ENCODE assay signal across 8 cellular contexts in genomic region chr9:91162311-91162710, GRCh38.
A peak's percentile ranks its signal among the peaks of the same experiment; 100 is the strongest.
DNase-seq lines count a peak whose midpoint lies in the region; ATAC-seq and TF ChIP-seq lines count a peak whose summit lies in the region.

No MANE protein-coding gene starts in this region.

- intact Hi-C loops in sciatic nerve (cut with DNase I): no loop called here

- H3K79me2 ChIP-seq in ACC112 (ENCODE audit: control insufficient read depth, insufficient read depth, low read length, unreplicated experiment): no peaks in the 10 kb centered on the region

- no peak overlapping the region for H3K4me3 ChIP-seq in ACC112 (ENCODE audit: low read depth, low read length)

- H3K27me3 Mint-ChIP-seq in HFFc6 (ENCODE audit: insufficient read depth): no peaks in the 10 kb centered on the region; the same call in none of the 2 replicates
- no peaks in the 10 kb centered on the region for H3K27me3 Mint-ChIP-seq in activated T-helper 17 cell treated with anti-CD3 and anti-CD28 coated beads, Interleukin-2, amount 50 U/mL, for 72 hours
- no peaks in the 10 kb centered on the region for H3K27me3 Mint-ChIP-seq in memory B cell

- no peaks in the 10 kb centered on the region for H3K36me3 ChIP-seq in ACC112 (ENCODE audit: insufficient read depth, low read length)

- H3K4me1 Mint-ChIP-seq in HFFc6 (ENCODE audit: low read depth) (peaks cover 63% of the 10 kb centered on the region), memory B cell (peaks cover 34% of the 10 kb centered on the region)
- H3K4me1 Mint-ChIP-seq in activated T-helper 17 cell treated with anti-CD3 and anti-CD28 coated beads, Interleukin-2, amount 50 U/mL, for 72 hours: peaks cover 32% of the 10 kb centered on the region

- peak overlapping the region; percentile 9 for H2AFZ ChIP-seq in ACC112 (ENCODE audit: low read length, unreplicated experiment)

- H3K27me3 ChIP-seq in ACC112 (ENCODE audit: insufficient read depth, low read length): no peaks in the 10 kb centered on the region

- ATAC-seq in activated T-helper 17 cell treated with anti-CD3 and anti-CD28 coated beads, Interleukin-2, amount 50 U/mL, for 72 hours (replicated peaks): peak; percentile 68
- ATAC-seq in memory B cell (ENCODE audit: low read depth) (no peak), sciatic nerve (no peak)

- no peaks in the 10 kb centered on the region for H3K36me3 Mint-ChIP-seq in HFFc6 (ENCODE audit: low read depth)
- peaks cover 12% of the 10 kb centered on the region for H3K36me3 Mint-ChIP-seq in activated T-helper 17 cell treated with anti-CD3 and anti-CD28 coated beads, Interleukin-2, amount 50 U/mL, for 72 hours (ENCODE audit: low read depth)
- no peaks in the 10 kb centered on the region for H3K36me3 Mint-ChIP-seq in memory B cell

- peak overlapping the region; percentile 89 for H3K27ac Mint-ChIP-seq in HFFc6
- H3K27ac Mint-ChIP-seq in activated T-helper 17 cell treated with anti-CD3 and anti-CD28 coated beads, Interleukin-2, amount 50 U/mL, for 72 hours: peak overlapping the region; percentile 98
- no peak overlapping the region for H3K27ac Mint-ChIP-seq in memory B cell

- H3K4me3 Mint-ChIP-seq in HFFc6: peak overlapping the region; percentile 35
- H3K4me3 Mint-ChIP-seq in activated T-helper 17 cell treated with anti-CD3 and anti-CD28 coated beads, Interleukin-2, amount 50 U/mL, for 72 hours: peak overlapping the region; percentile 86
- peak overlapping the region; percentile 58 for H3K4me3 Mint-ChIP-seq in memory B cell

- peaks cover 42% of the 10 kb centered on the region for H3K4me1 ChIP-seq in ACC112 (ENCODE audit: control insufficient read depth, insufficient read depth, low read length, unreplicated experiment)

- DNase-seq in HFFc6 (peak; percentile 37), memory B cell (ENCODE audit: low spot score in 2 of 2) (no peak), sciatic nerve (ENCODE audit: low spot score) (no peak)
- DNase-seq in stimulated activated naive CD4-positive, alpha-beta T cell (lab: John Stamatoyannopoulos, UW): no peak
- no peak for DNase-seq in activated effector memory CD4-positive, alpha-beta T cell treated with Interleukin-2 at 50 U/mL for 16 hours
- no peak for DNase-seq in stimulated activated naive CD4-positive, alpha-beta T cell treated with Interleukin-2 at 50 U/mL for 16 hours (lab: John Stamatoyannopoulos, UW)

- no peaks in the 10 kb centered on the region for H3K9me3 Mint-ChIP-seq in HFFc6
- no peaks in the 10 kb centered on the region for H3K9me3 Mint-ChIP-seq in activated T-helper 17 cell treated with anti-CD3 and anti-CD28 coated beads, Interleukin-2, amount 50 U/mL, for 72 hours
- no peaks in the 10 kb centered on the region for H3K9me3 Mint-ChIP-seq in memory B cell

- TF ChIP-seq CTCF in HFFc6 (IDR thresholded peaks at IDR 0.05): 0 out of 2 replicates have a peak, but pooled peaks have one; percentile 6

- peak overlapping the region; percentile 60 for H3K27ac ChIP-seq in ACC112 (ENCODE audit: low read depth, low read length)

Comparison
In these comparisons a context has a peak if more than half of its experiments do, and no peak if none do; other contexts are left out.
1. H3K4me3 Mint-ChIP-seq: peak in every context shown above with its lines; median percentile 86 in activated T-helper 17 cell treated with anti-CD3 and anti-CD28 coated beads, Interleukin-2, amount 50 U/mL, for 72 hours; 58 in memory B cell; 35 in HFFc6.